Comparison of ENCODE assay signal across 9 cellular contexts in genomic region chr11:19938051-19938856, GRCh38.
A peak's percentile ranks its signal among the peaks of the same experiment; 100 is the strongest.
DNase-seq lines count a peak whose midpoint lies in the region; ATAC-seq and TF ChIP-seq lines count a peak whose summit lies in the region.
"Had no signal": no experiment of that assay in that cellular context is flagged by ENCODE, and none has a peak within 500 bp of the region (broad histone marks: within the 10 kb centered on the region; RNA-seq: fewer than 3 reads in every experiment).

No MANE protein-coding gene starts in this region.

- BruUV-seq in OCI-LY7 (replicated peaks; lab: Mats Ljungman, UMichigan) = no TSS peak

- H4K20me1 ChIP-seq in OCI-LY7 (ENCODE audit: insufficient read depth, low read length) = no peaks in the 10 kb centered on the region

- WGBS in stomach, 5 donors = 53 to 61% (median 58%) methylated on average over 10 of the region's 10 CpGs

- H3K4me1 ChIP-seq in OCI-LY7 (ENCODE audit: insufficient read depth, low read length, poor library complexity, severe bottlenecking) = no peaks in the 10 kb centered on the region
- peaks cover 0 to 18% (median 5%) of the 10 kb centered on the region in 4 donors for H3K4me1 ChIP-seq in stomach

- peak; percentile 42 for DNase-seq in OCI-LY7 (ENCODE audit: low spot score)
- peak in 1 of 2 donors; percentile 53 for DNase-seq in left colon
- DNase-seq in stomach = peak; percentile 53
- DNase-seq in NCI-H1436 (lab: John Stamatoyannopoulos, UW) = no peak

- TF ChIP-seq EP300 in stomach (IDR thresholded peaks at IDR 0.05) = no peak

- H3K27ac ChIP-seq in C4-2B = no peak overlapping the region
- no peak overlapping the region for H3K27ac ChIP-seq in OCI-LY7 (ENCODE audit: low read depth, low read length, poor library complexity, severe bottlenecking)
- no peak overlapping the region for H3K27ac ChIP-seq in stomach
- H3K27ac ChIP-seq: SJSA1 had no signal

- H3K9me2 ChIP-seq in OCI-LY7 (ENCODE audit: insufficient read depth, low read length) = no peaks in the 10 kb centered on the region

- ATAC-seq in GM18519 (IDR thresholded peaks at IDR 0.05; ENCODE audit: low FRiP score, unreplicated experiment) = peak; percentile 56
- ATAC-seq in HG03097 (IDR thresholded peaks at IDR 0.05; ENCODE audit: low FRiP score, unreplicated experiment) = peak; percentile 69
- peak; percentile 67 for ATAC-seq in left colon

- no peak overlapping the region for H3K4me2 ChIP-seq in OCI-LY7 (ENCODE audit: low read length)

- no peaks in the 10 kb centered on the region for H3K9me3 ChIP-seq in OCI-LY7 (ENCODE audit: low read length)
- no peaks in the 10 kb centered on the region for H3K9me3 ChIP-seq in stomach
- H3K9me3 ChIP-seq: SJSA1 had no signal

- no peaks in the 10 kb centered on the region for H3K27me3 Mint-ChIP-seq in brain

- H3K4me1 Mint-ChIP-seq in brain = peaks cover 9% of the 10 kb centered on the region

- H3K36me3 ChIP-seq in OCI-LY7 (ENCODE audit: insufficient read depth, low read length) (no peaks in the 10 kb centered on the region), stomach (peaks cover 12 to 57% (median 37%) of the 10 kb centered on the region in 4 donors)

- intact Hi-C loops in OCI-LY7 (cut with micrococcal nuclease; ENCODE audit: unreplicated experiment) = loop anchor here (1.0 to 10.0 kb wide), 3 partner anchors 173 to 417 kb away; no protein-coding TSS in a partner anchor
- intact Hi-C loops in left colon (cut with DNase I, micrococcal nuclease) = no loop called here
- intact Hi-C loops in stomach (cut with DNase I; ENCODE audit: low total_unique reads) = no loop called here

- H3K4me3 Mint-ChIP-seq in brain = no peak overlapping the region

- H3K27me3 ChIP-seq in stomach = no peaks in the 10 kb centered on the region
- H3K27me3 ChIP-seq: SJSA1 had no signal

- no peaks in the 10 kb centered on the region for H3K9me3 Mint-ChIP-seq in brain

- no peak overlapping the region for H3K4me3 ChIP-seq in OCI-LY7 (ENCODE audit: low read depth, low read length, poor library complexity, severe bottlenecking)
- no peak overlapping the region for H3K4me3 ChIP-seq in stomach
- H3K4me3 ChIP-seq: SJSA1 had no signal

- POLR2A ChIA-PET in OCI-LY7 (lab: Charles Lee) = no interaction called here

- no peaks in the 10 kb centered on the region for H3K79me2 ChIP-seq in OCI-LY7 (ENCODE audit: insufficient read depth, low read depth, low read length)

- CTCF ChIA-PET in OCI-LY7 (lab: Charles Lee; ENCODE audit: unreplicated experiment) = no interaction called here

- TF ChIP-seq CTCF in C4-2B (conservative IDR thresholded peaks at IDR 0.05) = peak; percentile 95
- TF ChIP-seq CTCF in OCI-LY7 (conservative IDR thresholded peaks at IDR 0.05; ENCODE audit: low read length) = peak; percentile 91
- TF ChIP-seq CTCF in brain (conservative IDR thresholded peaks at IDR 0.05) = peak; percentile 62 to 79
- peak in 5 of 7 experiments; percentile 56 to 77 (median 72) for TF ChIP-seq CTCF in stomach (IDR thresholded peaks at IDR 0.05)

- H3K27ac Mint-ChIP-seq in brain = no peak overlapping the region

- H3K36me3 Mint-ChIP-seq in brain = peaks cover 17% of the 10 kb centered on the region

- H2AFZ ChIP-seq in OCI-LY7 (ENCODE audit: low read length) = no peak overlapping the region

- TF ChIP-seq POLR2A in stomach (IDR thresholded peaks at IDR 0.05) = no peak
